ENCODE assay signal across 1 cellular context in genomic region chr5:142922223-142922952, GRCh38.
A peak's percentile ranks its signal among the peaks of the same experiment; 100 is the strongest.
TF ChIP-seq lines count a peak whose summit lies in the region.

No MANE protein-coding gene starts in this region.

TF ChIP-seq in HepG2, 621 proteins besides CTCF, POLR2A, EP300 and RAD21 (continued from another document and continues in another):
- TF ChIP-seq MTF2 (CRISPR knock-in tag; IDR thresholded peaks at IDR 0.05; ENCODE audit: borderline replicate concordance) (no peak), NR2F1 (CRISPR knock-in tag; IDR thresholded peaks at IDR 0.05) (no peak), PTBP1 (IDR thresholded peaks at IDR 0.05; ENCODE audit: low read depth, low read length, poor library complexity, severe bottlenecking) (no peak), CREB1 (IDR thresholded peaks at IDR 0.05) (no peak), CREB1 (CRISPR knock-in tag; IDR thresholded peaks at IDR 0.05) (peak; percentile 39; the same call in 1 of the 2 replicates), PAF1 (CRISPR knock-in tag; IDR thresholded peaks at IDR 0.05) (no peak), KLF15 (CRISPR knock-in tag; IDR thresholded peaks at IDR 0.05; ENCODE audit: borderline replicate concordance) (no peak), ZBTB49 (CRISPR knock-in tag; IDR thresholded peaks at IDR 0.05; ENCODE audit: borderline replicate concordance) (no peak), ZFAT (CRISPR knock-in tag; conservative IDR thresholded peaks at IDR 0.05) (no peak), FIP1L1 (IDR thresholded peaks at IDR 0.05; ENCODE audit: borderline replicate concordance, insufficient read depth, low read depth, low read length) (no peak), MIER3 (CRISPR knock-in tag; IDR thresholded peaks at IDR 0.05; ENCODE audit: borderline replicate concordance) (peak; percentile 68; the same call in 1 of the 2 replicates), AGO1 (IDR thresholded peaks at IDR 0.05; ENCODE audit: low read depth, low read length, poor library complexity, severe bottlenecking) (no peak), TOPORS (CRISPR knock-in tag; IDR thresholded peaks at IDR 0.05) (no peak), KDM5A (IDR thresholded peaks at IDR 0.05; ENCODE audit: borderline replicate concordance, low read length) (peak; percentile 30; the same call in 1 of the 2 replicates), ZNF562 (CRISPR knock-in tag; IDR thresholded peaks at IDR 0.05; ENCODE audit: borderline replicate concordance) (no peak), ZNF24 (IDR thresholded peaks at IDR 0.05) (no peak), AHR (CRISPR knock-in tag; IDR thresholded peaks at IDR 0.05) (no peak), SOX6 (IDR thresholded peaks at IDR 0.05) (no peak), SOX6 (CRISPR knock-in tag; IDR thresholded peaks at IDR 0.05) (peak; percentile 90), ARHGAP35 (CRISPR knock-in tag; IDR thresholded peaks at IDR 0.05; ENCODE audit: borderline replicate concordance) (no peak), ZNF547 (CRISPR knock-in tag; IDR thresholded peaks at IDR 0.05) (no peak), ETV5 (CRISPR knock-in tag; IDR thresholded peaks at IDR 0.05; ENCODE audit: borderline replicate concordance) (peak; percentile 62; the same call in 1 of the 2 replicates), RFX1 (IDR thresholded peaks at IDR 0.05) (no peak), PCBP2 (optimal IDR thresholded peaks at IDR 0.05; ENCODE audit: low read depth, low read length, poor library complexity, severe bottlenecking) (no peak), SALL2 (CRISPR knock-in tag; IDR thresholded peaks at IDR 0.05) (no peak), ZNF644 (CRISPR knock-in tag; IDR thresholded peaks at IDR 0.05; ENCODE audit: low read depth) (no peak), ZNF224 (CRISPR knock-in tag; IDR thresholded peaks at IDR 0.05) (no peak), MTA3 (CRISPR knock-in tag; IDR thresholded peaks at IDR 0.05) (no peak), SYNCRIP (IDR thresholded peaks at IDR 0.05; ENCODE audit: insufficient read depth, low read depth, low read length) (no peak), ATAD3A (CRISPR knock-in tag; IDR thresholded peaks at IDR 0.05) (no peak), NR2F2 (IDR thresholded peaks at IDR 0.05; ENCODE audit: borderline replicate concordance, low read depth) (peak; percentile 66; the same call in 1 of the 2 replicates), ZNF569 (CRISPR knock-in tag; IDR thresholded peaks at IDR 0.05; ENCODE audit: borderline replicate concordance) (no peak), KAT8 (CRISPR knock-in tag; IDR thresholded peaks at IDR 0.05) (peak; percentile 52), ZNF142 (CRISPR knock-in tag; IDR thresholded peaks at IDR 0.05) (no peak), ZNF615 (CRISPR knock-in tag; IDR thresholded peaks at IDR 0.05; ENCODE audit: borderline replicate concordance) (no peak), ADNP (CRISPR knock-in tag; IDR thresholded peaks at IDR 0.05) (no peak), HMGA1 (CRISPR knock-in tag; conservative IDR thresholded peaks at IDR 0.05) (no peak), HNRNPUL1 (IDR thresholded peaks at IDR 0.05; ENCODE audit: low read depth, low read length) (no peak), ZNF44 (CRISPR knock-in tag; IDR thresholded peaks at IDR 0.05) (no peak), POLR2G (IDR thresholded peaks at IDR 0.05; ENCODE audit: low read depth, low read length) (no peak), PREB (CRISPR knock-in tag; IDR thresholded peaks at IDR 0.05) (no peak), ZNF883 (CRISPR knock-in tag; IDR thresholded peaks at IDR 0.05; ENCODE audit: not compliant biosample characterization) (no peak)
- TF ChIP-seq, protein P1, sequence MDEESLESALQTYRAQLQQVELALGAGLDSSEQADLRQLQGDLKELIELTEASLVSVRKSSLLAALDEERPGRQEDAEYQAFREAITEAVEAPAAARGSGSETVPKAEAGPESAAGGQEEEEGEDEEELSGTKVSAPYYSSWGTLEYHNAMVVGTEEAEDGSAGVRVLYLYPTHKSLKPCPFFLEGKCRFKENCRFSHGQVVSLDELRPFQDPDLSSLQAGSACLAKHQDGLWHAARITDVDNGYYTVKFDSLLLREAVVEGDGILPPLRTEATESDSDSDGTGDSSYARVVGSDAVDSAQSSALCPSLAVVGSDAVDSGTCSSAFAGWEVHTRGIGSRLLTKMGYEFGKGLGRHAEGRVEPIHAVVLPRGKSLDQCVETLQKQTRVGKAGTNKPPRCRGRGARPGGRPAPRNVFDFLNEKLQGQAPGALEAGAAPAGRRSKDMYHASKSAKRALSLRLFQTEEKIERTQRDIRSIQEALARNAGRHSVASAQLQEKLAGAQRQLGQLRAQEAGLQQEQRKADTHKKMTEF (CRISPR knock-in tag; IDR thresholded peaks at IDR 0.05) = peak; percentile 81
- TF ChIP-seq, protein P2, sequence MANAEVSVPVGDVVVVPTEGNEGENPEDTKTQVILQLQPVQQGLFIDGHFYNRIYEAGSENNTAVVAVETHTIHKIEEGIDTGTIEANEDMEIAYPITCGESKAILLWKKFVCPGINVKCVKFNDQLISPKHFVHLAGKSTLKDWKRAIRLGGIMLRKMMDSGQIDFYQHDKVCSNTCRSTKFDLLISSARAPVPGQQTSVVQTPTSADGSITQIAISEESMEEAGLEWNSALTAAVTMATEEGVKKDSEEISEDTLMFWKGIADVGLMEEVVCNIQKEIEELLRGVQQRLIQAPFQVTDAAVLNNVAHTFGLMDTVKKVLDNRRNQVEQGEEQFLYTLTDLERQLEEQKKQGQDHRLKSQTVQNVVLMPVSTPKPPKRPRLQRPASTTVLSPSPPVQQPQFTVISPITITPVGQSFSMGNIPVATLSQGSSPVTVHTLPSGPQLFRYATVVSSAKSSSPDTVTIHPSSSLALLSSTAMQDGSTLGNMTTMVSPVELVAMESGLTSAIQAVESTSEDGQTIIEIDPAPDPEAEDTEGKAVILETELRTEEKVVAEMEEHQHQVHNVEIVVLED (CRISPR knock-in tag; IDR thresholded peaks at IDR 0.05; ENCODE audit: borderline replicate concordance) = no peak
- TF ChIP-seq, protein P3, sequence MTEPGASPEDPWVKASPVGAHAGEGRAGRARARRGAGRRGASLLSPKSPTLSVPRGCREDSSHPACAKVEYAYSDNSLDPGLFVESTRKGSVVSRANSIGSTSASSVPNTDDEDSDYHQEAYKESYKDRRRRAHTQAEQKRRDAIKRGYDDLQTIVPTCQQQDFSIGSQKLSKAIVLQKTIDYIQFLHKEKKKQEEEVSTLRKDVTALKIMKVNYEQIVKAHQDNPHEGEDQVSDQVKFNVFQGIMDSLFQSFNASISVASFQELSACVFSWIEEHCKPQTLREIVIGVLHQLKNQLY (CRISPR knock-in tag; IDR thresholded peaks at IDR 0.05) = 0 out of 2 replicates have a peak, but pooled peaks have one; percentile 31
- TF ChIP-seq, protein P4, sequence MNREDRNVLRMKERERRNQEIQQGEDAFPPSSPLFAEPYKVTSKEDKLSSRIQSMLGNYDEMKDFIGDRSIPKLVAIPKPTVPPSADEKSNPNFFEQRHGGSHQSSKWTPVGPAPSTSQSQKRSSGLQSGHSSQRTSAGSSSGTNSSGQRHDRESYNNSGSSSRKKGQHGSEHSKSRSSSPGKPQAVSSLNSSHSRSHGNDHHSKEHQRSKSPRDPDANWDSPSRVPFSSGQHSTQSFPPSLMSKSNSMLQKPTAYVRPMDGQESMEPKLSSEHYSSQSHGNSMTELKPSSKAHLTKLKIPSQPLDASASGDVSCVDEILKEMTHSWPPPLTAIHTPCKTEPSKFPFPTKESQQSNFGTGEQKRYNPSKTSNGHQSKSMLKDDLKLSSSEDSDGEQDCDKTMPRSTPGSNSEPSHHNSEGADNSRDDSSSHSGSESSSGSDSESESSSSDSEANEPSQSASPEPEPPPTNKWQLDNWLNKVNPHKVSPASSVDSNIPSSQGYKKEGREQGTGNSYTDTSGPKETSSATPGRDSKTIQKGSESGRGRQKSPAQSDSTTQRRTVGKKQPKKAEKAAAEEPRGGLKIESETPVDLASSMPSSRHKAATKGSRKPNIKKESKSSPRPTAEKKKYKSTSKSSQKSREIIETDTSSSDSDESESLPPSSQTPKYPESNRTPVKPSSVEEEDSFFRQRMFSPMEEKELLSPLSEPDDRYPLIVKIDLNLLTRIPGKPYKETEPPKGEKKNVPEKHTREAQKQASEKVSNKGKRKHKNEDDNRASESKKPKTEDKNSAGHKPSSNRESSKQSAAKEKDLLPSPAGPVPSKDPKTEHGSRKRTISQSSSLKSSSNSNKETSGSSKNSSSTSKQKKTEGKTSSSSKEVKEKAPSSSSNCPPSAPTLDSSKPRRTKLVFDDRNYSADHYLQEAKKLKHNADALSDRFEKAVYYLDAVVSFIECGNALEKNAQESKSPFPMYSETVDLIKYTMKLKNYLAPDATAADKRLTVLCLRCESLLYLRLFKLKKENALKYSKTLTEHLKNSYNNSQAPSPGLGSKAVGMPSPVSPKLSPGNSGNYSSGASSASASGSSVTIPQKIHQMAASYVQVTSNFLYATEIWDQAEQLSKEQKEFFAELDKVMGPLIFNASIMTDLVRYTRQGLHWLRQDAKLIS (CRISPR knock-in tag; IDR thresholded peaks at IDR 0.05) = no peak
- TF ChIP-seq, protein P5, sequence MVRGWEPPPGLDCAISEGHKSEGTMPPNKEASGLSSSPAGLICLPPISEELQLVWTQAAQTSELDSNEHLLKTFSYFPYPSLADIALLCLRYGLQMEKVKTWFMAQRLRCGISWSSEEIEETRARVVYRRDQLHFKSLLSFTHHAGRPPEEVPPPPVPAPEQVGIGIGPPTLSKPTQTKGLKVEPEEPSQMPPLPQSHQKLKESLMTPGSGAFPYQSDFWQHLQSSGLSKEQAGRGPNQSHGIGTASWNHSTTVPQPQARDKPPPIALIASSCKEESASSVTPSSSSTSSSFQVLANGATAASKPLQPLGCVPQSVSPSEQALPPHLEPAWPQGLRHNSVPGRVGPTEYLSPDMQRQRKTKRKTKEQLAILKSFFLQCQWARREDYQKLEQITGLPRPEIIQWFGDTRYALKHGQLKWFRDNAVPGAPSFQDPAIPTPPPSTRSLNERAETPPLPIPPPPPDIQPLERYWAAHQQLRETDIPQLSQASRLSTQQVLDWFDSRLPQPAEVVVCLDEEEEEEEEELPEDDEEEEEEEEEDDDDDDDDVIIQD (CRISPR knock-in tag; IDR thresholded peaks at IDR 0.05; ENCODE audit: low read depth) = peak; percentile 44; the same call in 1 of the 2 replicates
